31 cellular contexts compared by ENCODE assay signal in genomic region chr6:24851086-24851485, GRCh38. TPM values are rescaled to one million over a fixed set of nuclear protein-coding genes. Genes with fewer than 3 reads are reported as not detected.
DNase-seq lines count a peak whose midpoint lies in the region; ATAC-seq and TF ChIP-seq lines count a peak whose summit lies in the region.
"Had no signal": no experiment of that assay in that cellular context is flagged by ENCODE, and none has a peak within 500 bp of the region (broad histone marks: within the 10 kb centered on the region; RNA-seq: fewer than 3 reads in every experiment).

No MANE protein-coding gene starts in this region.

- H3K4me1 Mint-ChIP-seq in CD4-positive, alpha-beta T cell (ENCODE audit: low read depth) = peaks cover 47% of the 10 kb centered on the region
- H3K4me1 Mint-ChIP-seq in CD8-positive, alpha-beta memory T cell = peaks cover 19 to 40% (median 34%) of the 10 kb centered on the region in 3 donors
- H3K4me1 Mint-ChIP-seq in activated naive CD8-positive, alpha-beta T cell (ENCODE audit: low read depth) = peaks cover 43% of the 10 kb centered on the region
- H3K4me1 Mint-ChIP-seq in naive thymus-derived CD4-positive, alpha-beta T cell = peaks cover 24 to 71% (median 50%) of the 10 kb centered on the region in 7 donors
- H3K4me1 Mint-ChIP-seq in osteocyte (ENCODE audit: unreplicated experiment) (peaks cover 6% of the 10 kb centered on the region), CD14-positive monocyte (peaks cover 6% of the 10 kb centered on the region)

- ATAC-seq in CD4-positive, alpha-beta T cell (ENCODE audit: poor library complexity) = no peak
- ATAC-seq in naive thymus-derived CD4-positive, alpha-beta T cell = no peak
- ATAC-seq: HCT116, lower lobe of right lung had no signal

- H3K27ac Mint-ChIP-seq in CD4-positive, alpha-beta T cell = peak overlapping the region; percentile 87
- peak overlapping the region in 7 of 8 donors; percentile 27 to 81 (median 61) for H3K27ac Mint-ChIP-seq in CD8-positive, alpha-beta memory T cell
- H3K27ac Mint-ChIP-seq in activated naive CD8-positive, alpha-beta T cell = peak overlapping the region; percentile 88
- H3K27ac Mint-ChIP-seq in naive thymus-derived CD4-positive, alpha-beta T cell = peak overlapping the region; percentile 38 to 94 (median 80)
- H3K27ac Mint-ChIP-seq in osteocyte (ENCODE audit: unreplicated experiment) = no peak overlapping the region
- peak overlapping the region in 1 of 7 donors; percentile 19 for H3K27ac Mint-ChIP-seq in CD14-positive monocyte

- no peaks in the 10 kb centered on the region for H3K9me3 Mint-ChIP-seq in CD4-positive, alpha-beta T cell
- no peaks in the 10 kb centered on the region for H3K9me3 Mint-ChIP-seq in CD8-positive, alpha-beta memory T cell
- H3K9me3 Mint-ChIP-seq in activated naive CD8-positive, alpha-beta T cell (ENCODE audit: low read depth) = no peaks in the 10 kb centered on the region
- no peaks in the 10 kb centered on the region for H3K9me3 Mint-ChIP-seq in naive thymus-derived CD4-positive, alpha-beta T cell
- no peaks in the 10 kb centered on the region for H3K9me3 Mint-ChIP-seq in osteocyte (ENCODE audit: unreplicated experiment)
- H3K9me3 Mint-ChIP-seq in CD14-positive monocyte = peaks cover 0 to 2% (median 0%) of the 10 kb centered on the region in 7 donors
- H3K9me3 Mint-ChIP-seq: central memory CD8-positive, alpha-beta T cell had no signal

- no peaks in the 10 kb centered on the region for H3K27me3 Mint-ChIP-seq in CD4-positive, alpha-beta T cell
- H3K27me3 Mint-ChIP-seq in CD8-positive, alpha-beta memory T cell = peaks cover 0 to 4% of the 10 kb centered on the region in 2 donors
- no peaks in the 10 kb centered on the region for H3K27me3 Mint-ChIP-seq in activated naive CD8-positive, alpha-beta T cell
- no peaks in the 10 kb centered on the region for H3K27me3 Mint-ChIP-seq in naive thymus-derived CD4-positive, alpha-beta T cell
- H3K27me3 Mint-ChIP-seq in osteocyte (ENCODE audit: unreplicated experiment) = no peaks in the 10 kb centered on the region
- H3K27me3 Mint-ChIP-seq in CD14-positive monocyte (ENCODE audit: low read depth in 3 of 3) = peaks cover 0 to 2% (median 0%) of the 10 kb centered on the region in 3 donors
- H3K27me3 Mint-ChIP-seq: central memory CD8-positive, alpha-beta T cell had no signal

- POLR2A ChIA-PET in CD4-positive, alpha-beta T cell (lab: Charles Lee) = interaction anchor here (0.6 to 1.1 kb wide), 2 partner anchors 8 to 68 kb away, joined by 3 to 6 read pairs; no protein-coding TSS in a partner anchor
- POLR2A ChIA-PET in CD8-positive, alpha-beta memory T cell (lab: Charles Lee) = interaction anchor here (0.6 to 0.7 kb wide), 2 partner anchors 18 to 19 kb away, joined by 3 to 4 read pairs; no protein-coding TSS in a partner anchor
- POLR2A ChIA-PET in naive thymus-derived CD4-positive, alpha-beta T cell (lab: Charles Lee) = interaction anchor here (0.8 to 2.7 kb wide), 3 partner anchors 9 to 86 kb away, joined by 3 to 9 read pairs (median 6); no protein-coding TSS in a partner anchor

- peaks cover 9% of the 10 kb centered on the region for H3K4me1 ChIP-seq in CD8-positive, alpha-beta memory T cell (ENCODE audit: insufficient read depth, low read length)
- peaks cover 7 to 24% of the 10 kb centered on the region in 2 donors for H3K4me1 ChIP-seq in naive thymus-derived CD4-positive, alpha-beta T cell (ENCODE audit: control insufficient read depth in 2 of 2, insufficient read depth in 2 of 2, low read length in 2 of 2)

- H3K4me3 Mint-ChIP-seq in CD4-positive, alpha-beta T cell = no peak overlapping the region
- no peak overlapping the region for H3K4me3 Mint-ChIP-seq in CD8-positive, alpha-beta memory T cell
- H3K4me3 Mint-ChIP-seq in activated naive CD8-positive, alpha-beta T cell = no peak overlapping the region
- peak overlapping the region in 1 of 10 donors; percentile 13 for H3K4me3 Mint-ChIP-seq in naive thymus-derived CD4-positive, alpha-beta T cell
- H3K4me3 Mint-ChIP-seq in osteocyte (ENCODE audit: unreplicated experiment) (no peak overlapping the region), CD14-positive monocyte (no peak overlapping the region)
- H3K4me3 Mint-ChIP-seq: central memory CD8-positive, alpha-beta T cell had no signal

- H3K9me3 ChIP-seq in CD4-positive, alpha-beta T cell (ENCODE audit: control insufficient read depth, low read length) = no peaks in the 10 kb centered on the region
- H3K9me3 ChIP-seq in CD8-positive, alpha-beta memory T cell (ENCODE audit: low read length) = no peaks in the 10 kb centered on the region
- H3K9me3 ChIP-seq in naive thymus-derived CD4-positive, alpha-beta T cell (ENCODE audit: control insufficient read depth in 2 of 3, low read length in 3 of 3) = no peaks in the 10 kb centered on the region
- H3K9me3 ChIP-seq in WERI-Rb-1 (ENCODE audit: severe bottlenecking) = no peaks in the 10 kb centered on the region
- H3K9me3 ChIP-seq: ascending aorta, lower lobe of right lung, transverse colon had no signal

- H3K36me3 ChIP-seq in CD8-positive, alpha-beta memory T cell (ENCODE audit: insufficient read depth, low read length) = peaks cover 84% of the 10 kb centered on the region
- peaks cover 63 to 91% (median 77%) of the 10 kb centered on the region in 3 experiments for H3K36me3 ChIP-seq in naive thymus-derived CD4-positive, alpha-beta T cell (ENCODE audit: control insufficient read depth in 2 of 3, insufficient read depth in 3 of 3, low read length in 3 of 3)
- no peaks in the 10 kb centered on the region for H3K36me3 ChIP-seq in WERI-Rb-1
- H3K36me3 ChIP-seq: ascending aorta, transverse colon had no signal

- H3K4me3 ChIP-seq in CD8-positive, alpha-beta memory T cell (ENCODE audit: low read length) = no peak overlapping the region
- H3K4me3 ChIP-seq in naive thymus-derived CD4-positive, alpha-beta T cell (ENCODE audit: low read length) = no peak overlapping the region
- H3K4me3 ChIP-seq in WERI-Rb-1 (ENCODE audit: low read depth, low read length) = no peak overlapping the region
- H3K4me3 ChIP-seq: ascending aorta, dorsolateral prefrontal cortex, lower lobe of right lung, SK-N-MC, transverse colon had no signal

- CTCF ChIA-PET in CD4-positive, alpha-beta T cell (lab: Charles Lee) = interaction anchor here (1.0 to 1.8 kb wide), 2 partner anchors 139 to 141 kb away, joined by 3 to 6 read pairs; no protein-coding TSS in a partner anchor
- CTCF ChIA-PET in CD8-positive, alpha-beta memory T cell (lab: Charles Lee) = interaction anchor here (1.3 to 2.8 kb wide), 3 partner anchors 83 to 356 kb away, joined by 3 to 8 read pairs (median 7); partner anchors contain the start of gene ALDH5A1
- CTCF ChIA-PET in naive thymus-derived CD4-positive, alpha-beta T cell (lab: Charles Lee) = interaction anchor here (0.6 to 1.1 kb wide), 3 partner anchors 15 to 220 kb away, joined by 3 to 9 read pairs (median 4); no protein-coding TSS in a partner anchor

- no peak for DNase-seq in CD4-positive, alpha-beta T cell
- DNase-seq in CD8-positive, alpha-beta memory T cell = no peak
- no peak for DNase-seq in naive thymus-derived CD4-positive, alpha-beta T cell
- no peak for DNase-seq in globus pallidus (ENCODE audit: low spot score)
- no peak for DNase-seq in osteocyte (ENCODE audit: extremely low spot score, unreplicated experiment)
- DNase-seq in WERI-Rb-1 = no peak
- DNase-seq in CD14-positive monocyte (ENCODE audit: low spot score) = no peak
- DNase-seq: activated gamma-delta T cell; COR-L47; DND-41; dorsolateral prefrontal cortex; erythroblast; foreskin melanocyte; hippocampal formation; IMR-90; lower lobe of right lung; NCI-H1417 treated with DMSO at 0.1 percent for 48 hours; NCI-H526; occipital lobe; RPMI8226; small intestine; stimulated activated CD4-positive, alpha-beta T cell treated with anti-CD3 and anti-CD28 coated beads, Interleukin-2, amount 100 ng/mL, for 24 hours; stimulated activated naive CD4-positive, alpha-beta T cell treated with Interleukin-2 at 50 U/mL for 16 hours; T-helper 9 cell; transverse colon had no signal

- TF ChIP-seq CTCF in CD4-positive, alpha-beta T cell (IDR thresholded peaks at IDR 0.05) = no peak
- TF ChIP-seq CTCF in osteocyte (IDR thresholded peaks at IDR 0.05) = no peak
- no peak for TF ChIP-seq CTCF in WERI-Rb-1 (IDR thresholded peaks at IDR 0.05; ENCODE audit: low read depth, low read length)
- TF ChIP-seq CTCF in CD14-positive monocyte (IDR thresholded peaks at IDR 0.05) = no peak

- intact Hi-C loops in CD4-positive, alpha-beta T cell (cut with DNase I, micrococcal nuclease) = no loop called here
- intact Hi-C loops in naive thymus-derived CD4-positive, alpha-beta T cell (cut with micrococcal nuclease) = no loop called here
- intact Hi-C loops in CD14-positive monocyte (cut with micrococcal nuclease) = no loop called here

- peaks cover 97% of the 10 kb centered on the region for H3K36me3 Mint-ChIP-seq in CD4-positive, alpha-beta T cell (ENCODE audit: low read depth)
- H3K36me3 Mint-ChIP-seq in CD8-positive, alpha-beta memory T cell = peaks cover 27 to 95% (median 42%) of the 10 kb centered on the region in 3 donors
- peaks cover 8% of the 10 kb centered on the region for H3K36me3 Mint-ChIP-seq in activated naive CD8-positive, alpha-beta T cell
- peaks cover 8 to 76% (median 54%) of the 10 kb centered on the region in 5 donors for H3K36me3 Mint-ChIP-seq in naive thymus-derived CD4-positive, alpha-beta T cell
- H3K36me3 Mint-ChIP-seq in osteocyte (ENCODE audit: unreplicated experiment) (peaks cover 11% of the 10 kb centered on the region), CD14-positive monocyte (peaks cover 96 to 100% of the 10 kb centered on the region in 2 donors)

- H3K27ac ChIP-seq in CD4-positive, alpha-beta T cell (ENCODE audit: low read depth, low read length) = peak overlapping the region; percentile 52
- no peak overlapping the region for H3K27ac ChIP-seq in CD8-positive, alpha-beta memory T cell (ENCODE audit: low read depth, low read length)
- H3K27ac ChIP-seq in naive thymus-derived CD4-positive, alpha-beta T cell (ENCODE audit: low read depth, low read length) = peak overlapping the region; percentile 36
- no peak overlapping the region for H3K27ac ChIP-seq in WERI-Rb-1
- H3K27ac ChIP-seq: ascending aorta, dorsolateral prefrontal cortex, lower lobe of right lung, SK-N-MC, transverse colon had no signal

- H3K27me3 ChIP-seq in CD4-positive, alpha-beta T cell (ENCODE audit: control insufficient read depth, insufficient read depth, low read length) = no peaks in the 10 kb centered on the region
- no peaks in the 10 kb centered on the region for H3K27me3 ChIP-seq in CD8-positive, alpha-beta memory T cell (ENCODE audit: insufficient read depth, low read length, poor library complexity, severe bottlenecking)
- H3K27me3 ChIP-seq in naive thymus-derived CD4-positive, alpha-beta T cell (ENCODE audit: control insufficient read depth in 2 of 2, insufficient read depth in 2 of 2, low read length in 2 of 2) = no peaks in the 10 kb centered on the region
- no peaks in the 10 kb centered on the region for H3K27me3 ChIP-seq in WERI-Rb-1 (ENCODE audit: insufficient read depth, low read depth, severe bottlenecking)
- H3K27me3 ChIP-seq: ascending aorta, transverse colon had no signal

RNA-seq across cellular contexts. Expression of gene ARMH2, which starts 52.4 kb away (rescaled TPM):
- not detected for total RNA-seq in CD4-positive, alpha-beta T cell
- under 1 TPM in 1 of 2 experiments, not detected in 1; 0.55 TPM for total RNA-seq in CD8-positive, alpha-beta memory T cell
- polyA plus RNA-seq in CD8-positive, alpha-beta memory T cell = 0.78 TPM
- total RNA-seq in naive thymus-derived CD4-positive, alpha-beta T cell = 1 to 10 TPM; 1.3 to 9.4 (median 5.0) TPM
- polyA plus RNA-seq in naive thymus-derived CD4-positive, alpha-beta T cell = under 1 TPM in 1 of 2 donors, not detected in 1; 0.70 TPM
- total RNA-seq in osteocyte = not detected in 2 replicates
- under 1 TPM in 1 of 2 donors, not detected in 1; 0.34 TPM for polyA plus RNA-seq in CD14-positive monocyte
- total RNA-seq: ascending aorta, IMR-90, mucosa of gallbladder, occipital lobe, transverse colon had no signal
- polyA plus RNA-seq: IMR-90, small intestine had no signal

Comparison
In these comparisons a context has a peak if more than half of its experiments do, and no peak if none do; other contexts are left out.
1. H3K27ac ChIP-seq: peak in CD4-positive, alpha-beta T cell (single experiment) and naive thymus-derived CD4-positive, alpha-beta T cell (single experiment); none in CD8-positive, alpha-beta memory T cell (single experiment) and WERI-Rb-1 (single experiment).